Comparison of ENCODE assay signal across 2 cellular contexts in the genomic region with DNA sequence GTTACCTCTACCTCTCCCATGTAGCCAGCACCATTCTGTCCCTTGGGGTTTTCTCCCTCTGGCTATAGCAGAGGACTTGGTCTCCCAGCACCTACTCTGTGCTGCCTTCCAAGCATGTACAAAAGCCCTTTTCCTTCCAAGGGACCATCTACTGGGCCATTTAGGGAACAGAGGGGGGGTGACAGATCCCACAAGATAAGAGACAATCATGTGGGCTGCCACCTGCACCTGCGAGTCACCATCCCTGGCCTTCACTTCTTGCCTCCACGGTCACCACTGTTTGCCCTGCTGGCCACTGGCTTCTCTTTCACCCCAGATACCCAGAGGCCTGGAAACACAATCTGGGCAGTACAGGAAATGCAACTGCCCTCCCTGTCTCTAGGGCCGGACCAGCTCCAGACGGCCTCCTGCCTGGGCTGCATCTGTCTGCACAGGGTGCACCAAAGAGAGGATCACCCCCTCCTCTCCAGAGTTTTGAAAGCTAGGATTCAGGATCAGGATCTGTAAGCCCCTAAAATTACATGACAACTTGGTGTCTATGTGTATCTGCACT.
TF ChIP-seq lines count a peak whose summit lies in the region.

No MANE protein-coding gene starts in this region.

TF ChIP-seq in HCT116, 20 proteins besides CTCF, POLR2A, EP300 and RAD21 (continued from another document):
- TF ChIP-seq, protein P1, sequence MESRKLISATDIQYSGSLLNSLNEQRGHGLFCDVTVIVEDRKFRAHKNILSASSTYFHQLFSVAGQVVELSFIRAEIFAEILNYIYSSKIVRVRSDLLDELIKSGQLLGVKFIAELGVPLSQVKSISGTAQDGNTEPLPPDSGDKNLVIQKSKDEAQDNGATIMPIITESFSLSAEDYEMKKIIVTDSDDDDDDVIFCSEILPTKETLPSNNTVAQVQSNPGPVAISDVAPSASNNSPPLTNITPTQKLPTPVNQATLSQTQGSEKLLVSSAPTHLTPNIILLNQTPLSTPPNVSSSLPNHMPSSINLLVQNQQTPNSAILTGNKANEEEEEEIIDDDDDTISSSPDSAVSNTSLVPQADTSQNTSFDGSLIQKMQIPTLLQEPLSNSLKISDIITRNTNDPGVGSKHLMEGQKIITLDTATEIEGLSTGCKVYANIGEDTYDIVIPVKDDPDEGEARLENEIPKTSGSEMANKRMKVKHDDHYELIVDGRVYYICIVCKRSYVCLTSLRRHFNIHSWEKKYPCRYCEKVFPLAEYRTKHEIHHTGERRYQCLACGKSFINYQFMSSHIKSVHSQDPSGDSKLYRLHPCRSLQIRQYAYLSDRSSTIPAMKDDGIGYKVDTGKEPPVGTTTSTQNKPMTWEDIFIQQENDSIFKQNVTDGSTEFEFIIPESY (IDR thresholded peaks at IDR 0.05; ENCODE audit: extremely low read depth, insufficient replicate concordance, low read length) = no peak
- TF ChIP-seq POLR2AphosphoS5 (IDR thresholded peaks at IDR 0.05; ENCODE audit: low read depth, low read length) (no peak), EZH2 (IDR thresholded peaks at IDR 0.05) (no peak), SRF (IDR thresholded peaks at IDR 0.05; ENCODE audit: low read depth) (no peak), YY1 (IDR thresholded peaks at IDR 0.05; ENCODE audit: extremely low read depth, insufficient replicate concordance, low read depth, low read length) (no peak), ZNF274 (IDR thresholded peaks at IDR 0.05; ENCODE audit: low read depth, low read length) (no peak), CEBPB (IDR thresholded peaks at IDR 0.05; ENCODE audit: low read depth) (no peak), FOSL1 (IDR thresholded peaks at IDR 0.05; ENCODE audit: low read depth) (no peak), EZH2phosphoT487 (IDR thresholded peaks at IDR 0.05; ENCODE audit: borderline replicate concordance) (no peak)
- TF ChIP-seq, protein P2, sequence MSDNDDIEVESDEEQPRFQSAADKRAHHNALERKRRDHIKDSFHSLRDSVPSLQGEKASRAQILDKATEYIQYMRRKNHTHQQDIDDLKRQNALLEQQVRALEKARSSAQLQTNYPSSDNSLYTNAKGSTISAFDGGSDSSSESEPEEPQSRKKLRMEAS (IDR thresholded peaks at IDR 0.05) = no peak
- TF ChIP-seq, protein P3, sequence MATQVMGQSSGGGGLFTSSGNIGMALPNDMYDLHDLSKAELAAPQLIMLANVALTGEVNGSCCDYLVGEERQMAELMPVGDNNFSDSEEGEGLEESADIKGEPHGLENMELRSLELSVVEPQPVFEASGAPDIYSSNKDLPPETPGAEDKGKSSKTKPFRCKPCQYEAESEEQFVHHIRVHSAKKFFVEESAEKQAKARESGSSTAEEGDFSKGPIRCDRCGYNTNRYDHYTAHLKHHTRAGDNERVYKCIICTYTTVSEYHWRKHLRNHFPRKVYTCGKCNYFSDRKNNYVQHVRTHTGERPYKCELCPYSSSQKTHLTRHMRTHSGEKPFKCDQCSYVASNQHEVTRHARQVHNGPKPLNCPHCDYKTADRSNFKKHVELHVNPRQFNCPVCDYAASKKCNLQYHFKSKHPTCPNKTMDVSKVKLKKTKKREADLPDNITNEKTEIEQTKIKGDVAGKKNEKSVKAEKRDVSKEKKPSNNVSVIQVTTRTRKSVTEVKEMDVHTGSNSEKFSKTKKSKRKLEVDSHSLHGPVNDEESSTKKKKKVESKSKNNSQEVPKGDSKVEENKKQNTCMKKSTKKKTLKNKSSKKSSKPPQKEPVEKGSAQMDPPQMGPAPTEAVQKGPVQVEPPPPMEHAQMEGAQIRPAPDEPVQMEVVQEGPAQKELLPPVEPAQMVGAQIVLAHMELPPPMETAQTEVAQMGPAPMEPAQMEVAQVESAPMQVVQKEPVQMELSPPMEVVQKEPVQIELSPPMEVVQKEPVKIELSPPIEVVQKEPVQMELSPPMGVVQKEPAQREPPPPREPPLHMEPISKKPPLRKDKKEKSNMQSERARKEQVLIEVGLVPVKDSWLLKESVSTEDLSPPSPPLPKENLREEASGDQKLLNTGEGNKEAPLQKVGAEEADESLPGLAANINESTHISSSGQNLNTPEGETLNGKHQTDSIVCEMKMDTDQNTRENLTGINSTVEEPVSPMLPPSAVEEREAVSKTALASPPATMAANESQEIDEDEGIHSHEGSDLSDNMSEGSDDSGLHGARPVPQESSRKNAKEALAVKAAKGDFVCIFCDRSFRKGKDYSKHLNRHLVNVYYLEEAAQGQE (IDR thresholded peaks at IDR 0.05; ENCODE audit: low read depth) = no peak
- TF ChIP-seq, protein P4, sequence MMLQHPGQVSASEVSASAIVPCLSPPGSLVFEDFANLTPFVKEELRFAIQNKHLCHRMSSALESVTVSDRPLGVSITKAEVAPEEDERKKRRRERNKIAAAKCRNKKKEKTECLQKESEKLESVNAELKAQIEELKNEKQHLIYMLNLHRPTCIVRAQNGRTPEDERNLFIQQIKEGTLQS (IDR thresholded peaks at IDR 0.05) = no peak

TF ChIP-seq in SK-N-SH treated with all-trans-retinoic acid at 6 μM for 48 hours, 23 proteins besides CTCF, POLR2A, EP300 and RAD21 (continued from another document):
- TF ChIP-seq, protein P5, sequence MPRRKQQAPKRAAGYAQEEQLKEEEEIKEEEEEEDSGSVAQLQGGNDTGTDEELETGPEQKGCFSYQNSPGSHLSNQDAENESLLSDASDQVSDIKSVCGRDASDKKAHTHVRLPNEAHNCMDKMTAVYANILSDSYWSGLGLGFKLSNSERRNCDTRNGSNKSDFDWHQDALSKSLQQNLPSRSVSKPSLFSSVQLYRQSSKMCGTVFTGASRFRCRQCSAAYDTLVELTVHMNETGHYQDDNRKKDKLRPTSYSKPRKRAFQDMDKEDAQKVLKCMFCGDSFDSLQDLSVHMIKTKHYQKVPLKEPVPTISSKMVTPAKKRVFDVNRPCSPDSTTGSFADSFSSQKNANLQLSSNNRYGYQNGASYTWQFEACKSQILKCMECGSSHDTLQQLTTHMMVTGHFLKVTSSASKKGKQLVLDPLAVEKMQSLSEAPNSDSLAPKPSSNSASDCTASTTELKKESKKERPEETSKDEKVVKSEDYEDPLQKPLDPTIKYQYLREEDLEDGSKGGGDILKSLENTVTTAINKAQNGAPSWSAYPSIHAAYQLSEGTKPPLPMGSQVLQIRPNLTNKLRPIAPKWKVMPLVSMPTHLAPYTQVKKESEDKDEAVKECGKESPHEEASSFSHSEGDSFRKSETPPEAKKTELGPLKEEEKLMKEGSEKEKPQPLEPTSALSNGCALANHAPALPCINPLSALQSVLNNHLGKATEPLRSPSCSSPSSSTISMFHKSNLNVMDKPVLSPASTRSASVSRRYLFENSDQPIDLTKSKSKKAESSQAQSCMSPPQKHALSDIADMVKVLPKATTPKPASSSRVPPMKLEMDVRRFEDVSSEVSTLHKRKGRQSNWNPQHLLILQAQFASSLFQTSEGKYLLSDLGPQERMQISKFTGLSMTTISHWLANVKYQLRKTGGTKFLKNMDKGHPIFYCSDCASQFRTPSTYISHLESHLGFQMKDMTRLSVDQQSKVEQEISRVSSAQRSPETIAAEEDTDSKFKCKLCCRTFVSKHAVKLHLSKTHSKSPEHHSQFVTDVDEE (CRISPR knock-in tag; IDR thresholded peaks at IDR 0.05) = no peak
- TF ChIP-seq RARB (CRISPR knock-in tag; IDR thresholded peaks at IDR 0.05) (no peak), CSDC2 (CRISPR knock-in tag; IDR thresholded peaks at IDR 0.05) (no peak), ESRRG (CRISPR knock-in tag; IDR thresholded peaks at IDR 0.05) (no peak), ZNF565 (CRISPR knock-in tag; conservative IDR thresholded peaks at IDR 0.05; ENCODE audit: low read depth) (no peak), ARNTL (CRISPR knock-in tag; IDR thresholded peaks at IDR 0.05; ENCODE audit: borderline replicate concordance, low read depth) (no peak), TOX (CRISPR knock-in tag; IDR thresholded peaks at IDR 0.05; ENCODE audit: borderline replicate concordance) (no peak)
- TF ChIP-seq, protein P6, sequence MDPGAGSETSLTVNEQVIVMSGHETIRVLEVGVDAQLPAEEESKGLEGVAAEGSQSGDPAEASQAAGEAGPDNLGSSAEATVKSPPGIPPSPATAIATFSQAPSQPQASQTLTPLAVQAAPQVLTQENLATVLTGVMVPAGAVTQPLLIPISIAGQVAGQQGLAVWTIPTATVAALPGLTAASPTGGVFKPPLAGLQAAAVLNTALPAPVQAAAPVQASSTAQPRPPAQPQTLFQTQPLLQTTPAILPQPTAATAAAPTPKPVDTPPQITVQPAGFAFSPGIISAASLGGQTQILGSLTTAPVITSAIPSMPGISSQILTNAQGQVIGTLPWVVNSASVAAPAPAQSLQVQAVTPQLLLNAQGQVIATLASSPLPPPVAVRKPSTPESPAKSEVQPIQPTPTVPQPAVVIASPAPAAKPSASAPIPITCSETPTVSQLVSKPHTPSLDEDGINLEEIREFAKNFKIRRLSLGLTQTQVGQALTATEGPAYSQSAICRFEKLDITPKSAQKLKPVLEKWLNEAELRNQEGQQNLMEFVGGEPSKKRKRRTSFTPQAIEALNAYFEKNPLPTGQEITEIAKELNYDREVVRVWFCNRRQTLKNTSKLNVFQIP (CRISPR knock-in tag; IDR thresholded peaks at IDR 0.05; ENCODE audit: borderline replicate concordance, low read depth) = no peak
- TF ChIP-seq, protein P7, sequence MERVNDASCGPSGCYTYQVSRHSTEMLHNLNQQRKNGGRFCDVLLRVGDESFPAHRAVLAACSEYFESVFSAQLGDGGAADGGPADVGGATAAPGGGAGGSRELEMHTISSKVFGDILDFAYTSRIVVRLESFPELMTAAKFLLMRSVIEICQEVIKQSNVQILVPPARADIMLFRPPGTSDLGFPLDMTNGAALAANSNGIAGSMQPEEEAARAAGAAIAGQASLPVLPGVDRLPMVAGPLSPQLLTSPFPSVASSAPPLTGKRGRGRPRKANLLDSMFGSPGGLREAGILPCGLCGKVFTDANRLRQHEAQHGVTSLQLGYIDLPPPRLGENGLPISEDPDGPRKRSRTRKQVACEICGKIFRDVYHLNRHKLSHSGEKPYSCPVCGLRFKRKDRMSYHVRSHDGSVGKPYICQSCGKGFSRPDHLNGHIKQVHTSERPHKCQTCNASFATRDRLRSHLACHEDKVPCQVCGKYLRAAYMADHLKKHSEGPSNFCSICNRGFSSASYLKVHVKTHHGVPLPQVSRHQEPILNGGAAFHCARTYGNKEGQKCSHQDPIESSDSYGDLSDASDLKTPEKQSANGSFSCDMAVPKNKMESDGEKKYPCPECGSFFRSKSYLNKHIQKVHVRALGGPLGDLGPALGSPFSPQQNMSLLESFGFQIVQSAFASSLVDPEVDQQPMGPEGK (CRISPR knock-in tag; IDR thresholded peaks at IDR 0.05; ENCODE audit: borderline replicate concordance) = no peak
- TF ChIP-seq, protein P8, sequence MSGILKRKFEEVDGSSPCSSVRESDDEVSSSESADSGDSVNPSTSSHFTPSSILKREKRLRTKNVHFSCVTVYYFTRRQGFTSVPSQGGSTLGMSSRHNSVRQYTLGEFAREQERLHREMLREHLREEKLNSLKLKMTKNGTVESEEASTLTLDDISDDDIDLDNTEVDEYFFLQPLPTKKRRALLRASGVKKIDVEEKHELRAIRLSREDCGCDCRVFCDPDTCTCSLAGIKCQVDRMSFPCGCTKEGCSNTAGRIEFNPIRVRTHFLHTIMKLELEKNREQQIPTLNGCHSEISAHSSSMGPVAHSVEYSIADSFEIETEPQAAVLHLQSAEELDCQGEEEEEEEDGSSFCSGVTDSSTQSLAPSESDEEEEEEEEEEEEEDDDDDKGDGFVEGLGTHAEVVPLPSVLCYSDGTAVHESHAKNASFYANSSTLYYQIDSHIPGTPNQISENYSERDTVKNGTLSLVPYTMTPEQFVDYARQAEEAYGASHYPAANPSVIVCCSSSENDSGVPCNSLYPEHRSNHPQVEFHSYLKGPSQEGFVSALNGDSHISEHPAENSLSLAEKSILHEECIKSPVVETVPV (CRISPR knock-in tag; IDR thresholded peaks at IDR 0.05) = no peak
- TF ChIP-seq, protein P9, sequence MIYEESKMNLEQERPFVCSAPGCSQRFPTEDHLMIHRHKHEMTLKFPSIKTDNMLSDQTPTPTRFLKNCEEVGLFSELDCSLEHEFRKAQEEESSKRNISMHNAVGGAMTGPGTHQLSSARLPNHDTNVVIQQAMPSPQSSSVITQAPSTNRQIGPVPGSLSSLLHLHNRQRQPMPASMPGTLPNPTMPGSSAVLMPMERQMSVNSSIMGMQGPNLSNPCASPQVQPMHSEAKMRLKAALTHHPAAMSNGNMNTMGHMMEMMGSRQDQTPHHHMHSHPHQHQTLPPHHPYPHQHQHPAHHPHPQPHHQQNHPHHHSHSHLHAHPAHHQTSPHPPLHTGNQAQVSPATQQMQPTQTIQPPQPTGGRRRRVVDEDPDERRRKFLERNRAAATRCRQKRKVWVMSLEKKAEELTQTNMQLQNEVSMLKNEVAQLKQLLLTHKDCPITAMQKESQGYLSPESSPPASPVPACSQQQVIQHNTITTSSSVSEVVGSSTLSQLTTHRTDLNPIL (CRISPR knock-in tag; IDR thresholded peaks at IDR 0.05; ENCODE audit: low read depth) = no peak
